In the genomic region with DNA sequence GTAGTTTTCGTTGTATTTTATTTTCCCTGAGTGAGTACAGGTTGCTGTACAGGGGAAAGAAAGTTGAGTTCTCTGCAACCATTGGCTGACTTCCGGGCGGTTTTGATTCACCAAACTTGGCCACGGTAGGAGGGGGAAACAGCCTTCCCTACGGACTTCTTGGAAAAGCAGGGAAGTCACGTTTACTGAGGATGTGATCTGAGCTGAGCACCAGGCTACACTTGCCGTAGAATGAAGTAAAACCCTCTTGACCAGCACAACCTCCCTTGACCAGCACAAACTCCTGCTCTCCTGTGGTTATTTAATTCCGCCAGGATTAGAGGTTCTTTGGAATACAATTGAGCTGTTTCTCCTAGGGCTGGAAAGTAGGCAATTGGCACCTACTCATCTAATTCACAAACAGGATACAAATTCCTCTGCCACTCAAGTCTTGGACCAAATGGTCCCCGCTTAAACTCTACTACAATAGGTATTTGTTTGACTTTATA, we compare ENCODE assay signal across 32 cellular contexts.
"Had no signal": no experiment of that assay in that cellular context is flagged by ENCODE, and none has a peak within 500 bp of the region (broad histone marks: within the 10 kb centered on the region; RNA-seq: fewer than 3 reads in every experiment).

No MANE protein-coding gene starts in this region.

- H3K9me3 ChIP-seq: ascending aorta had no signal

- H3K36me3 ChIP-seq: ascending aorta, cardiac muscle cell, WERI-Rb-1 had no signal

- H3K4me3 ChIP-seq: ascending aorta, cardiac muscle cell had no signal

- H3K9ac ChIP-seq: KMS-11 had no signal

- H3K27ac Mint-ChIP-seq: activated CD4-positive, alpha-beta memory T cell treated with anti-CD3 and anti-CD28 coated beads, Interleukin-2, amount 10 ng/mL, durations not matched to agents 7 days and 5 days; activated CD8-positive, alpha-beta memory T cell treated with anti-CD3 and anti-CD28 coated beads, Interleukin-2, amount 10 ng/mL, durations not matched to agents 7 days and 5 days; activated naive CD8-positive, alpha-beta T cell treated with anti-CD3 and anti-CD28 coated beads, Interleukin-2, amount 10 ng/mL, durations not matched to agents 7 days and 5 days; activated T-cell treated with anti-CD3 and anti-CD28 coated beads, Interleukin-2, amount 50 U/mL, for 72 hours; activated T-helper 17 cell treated with anti-CD3 and anti-CD28 coated beads, Interleukin-2, amount 50 U/mL, for 72 hours had no signal

- H3K36me3 Mint-ChIP-seq: activated CD8-positive, alpha-beta memory T cell treated with anti-CD3 and anti-CD28 coated beads, Interleukin-2, amount 10 ng/mL, durations not matched to agents 7 days and 5 days; activated naive CD8-positive, alpha-beta T cell treated with anti-CD3 and anti-CD28 coated beads, Interleukin-2, amount 10 ng/mL, durations not matched to agents 7 days and 5 days had no signal

- H3K4me1 ChIP-seq: ascending aorta had no signal

- H3K27me3 Mint-ChIP-seq: activated CD4-positive, alpha-beta memory T cell treated with anti-CD3 and anti-CD28 coated beads, Interleukin-2, amount 10 ng/mL, durations not matched to agents 7 days and 5 days; activated CD8-positive, alpha-beta memory T cell treated with anti-CD3 and anti-CD28 coated beads, Interleukin-2, amount 10 ng/mL, durations not matched to agents 7 days and 5 days; activated naive CD8-positive, alpha-beta T cell treated with anti-CD3 and anti-CD28 coated beads, Interleukin-2, amount 10 ng/mL, durations not matched to agents 7 days and 5 days; activated T-helper 17 cell treated with anti-CD3 and anti-CD28 coated beads, Interleukin-2, amount 50 U/mL, for 72 hours had no signal

- H3K4me3 Mint-ChIP-seq: activated CD4-positive, alpha-beta memory T cell treated with anti-CD3 and anti-CD28 coated beads, Interleukin-2, amount 10 ng/mL, durations not matched to agents 7 days and 5 days; activated CD8-positive, alpha-beta memory T cell treated with anti-CD3 and anti-CD28 coated beads, Interleukin-2, amount 10 ng/mL, durations not matched to agents 7 days and 5 days; activated naive CD8-positive, alpha-beta T cell treated with anti-CD3 and anti-CD28 coated beads, Interleukin-2, amount 10 ng/mL, durations not matched to agents 7 days and 5 days; activated T-cell treated with anti-CD3 and anti-CD28 coated beads, Interleukin-2, amount 50 U/mL, for 72 hours; activated T-helper 17 cell treated with anti-CD3 and anti-CD28 coated beads, Interleukin-2, amount 50 U/mL, for 72 hours had no signal

- DNase-seq: activated CD4-positive, alpha-beta memory T cell treated with anti-CD3 and anti-CD28 coated beads, Interleukin-2, amount 10 ng/mL, durations not matched to agents 7 days and 5 days; activated CD4-positive, alpha-beta T cell treated with anti-CD3 and anti-CD28 coated beads for 1 hour; activated CD4-positive, alpha-beta T cell treated with anti-CD3 and anti-CD28 coated beads for 48 hours; activated CD4-positive, CD25-positive, alpha-beta regulatory T cell; activated CD8-positive, alpha-beta memory T cell treated with anti-CD3 and anti-CD28 coated beads for 24 hours; activated CD8-positive, alpha-beta memory T cell treated with anti-CD3 and anti-CD28 coated beads, Interleukin-2, amount 10 ng/mL, durations not matched to agents 7 days and 5 days; activated CD8-positive, alpha-beta memory T cell treated with anti-CD3 and anti-CD28 coated beads, Interleukin-2, amount 50 U/mL, for 48 hours; activated effector memory CD4-positive, alpha-beta T cell treated with anti-CD3 and anti-CD28 coated beads, Interleukin-2, amount 50 U/mL, for 16 hours; activated naive CD4-positive, alpha-beta T cell; activated naive CD4-positive, alpha-beta T cell treated with anti-CD3 and anti-CD28 coated beads, Interleukin-2, amount 50 U/mL, for 16 hours; activated naive CD8-positive, alpha-beta T cell treated with anti-CD3 and anti-CD28 coated beads, Interleukin-2, amount 10 ng/mL, durations not matched to agents 7 days and 5 days; activated T-cell treated with anti-CD3 and anti-CD28 coated beads, Interleukin-2, amount 50 U/mL, for 72 hours; amygdala; MM.1S; MV-4-11; NCI-H1092; NCI-H1436 treated with DMSO at 0.1 percent for 48 hours; NCI-H1694 treated with DMSO at 0.1 percent for 48 hours; NCI-H2029; NCI-H2107; NCI-H2171; NCI-H510A; NCI-H526; NCI-H774; SIG-M5; T1000; WERI-Rb-1 had no signal

- H3K27me3 ChIP-seq: ascending aorta had no signal

- ATAC-seq: activated CD8-positive, alpha-beta memory T cell treated with anti-CD3 and anti-CD28 coated beads, Interleukin-2, amount 10 ng/mL, durations not matched to agents 7 days and 5 days; activated T-cell treated with anti-CD3 and anti-CD28 coated beads, Interleukin-2, amount 50 U/mL, for 72 hours; activated T-helper 17 cell treated with anti-CD3 and anti-CD28 coated beads, Interleukin-2, amount 50 U/mL, for 72 hours; Panc1 had no signal

- H3K4me2 ChIP-seq: KMS-11 had no signal

- H3K4me1 Mint-ChIP-seq: activated CD4-positive, alpha-beta memory T cell treated with anti-CD3 and anti-CD28 coated beads, Interleukin-2, amount 10 ng/mL, durations not matched to agents 7 days and 5 days; activated CD8-positive, alpha-beta memory T cell treated with anti-CD3 and anti-CD28 coated beads, Interleukin-2, amount 10 ng/mL, durations not matched to agents 7 days and 5 days; activated naive CD8-positive, alpha-beta T cell treated with anti-CD3 and anti-CD28 coated beads, Interleukin-2, amount 10 ng/mL, durations not matched to agents 7 days and 5 days; activated T-helper 17 cell treated with anti-CD3 and anti-CD28 coated beads, Interleukin-2, amount 50 U/mL, for 72 hours had no signal

- H3K27ac ChIP-seq: ascending aorta, cardiac muscle cell, KMS-11, WERI-Rb-1 had no signal
